20 cellular contexts compared by ENCODE assay signal in genomic region chr1:190762325-190762724, GRCh38.
DNase-seq lines count a peak whose midpoint lies in the region; ATAC-seq, FAIRE-seq and TF ChIP-seq lines count a peak whose summit lies in the region.
"Had no signal": no experiment of that assay in that cellular context is flagged by ENCODE, and none has a peak within 500 bp of the region (broad histone marks: within the 10 kb centered on the region; RNA-seq: fewer than 3 reads in every experiment).

No MANE protein-coding gene starts in this region.

- H3K4me1 ChIP-seq in HepG2 (ENCODE audit: insufficient read depth, low read length): no peaks in the 10 kb centered on the region
- H3K4me1 ChIP-seq in right lobe of liver: no peaks in the 10 kb centered on the region
- H3K4me1 ChIP-seq in HCT116 (ENCODE audit: control insufficient read depth in 1 of 2, insufficient read depth in 2 of 2, low read length in 2 of 2): no peaks in the 10 kb centered on the region
- H3K4me1 ChIP-seq: BE2C, BLaER1 had no signal

- CTCF ChIA-PET in HepG2 (lab: Yijun Ruan, JAX; ENCODE audit: low intra/inter-chr PET ratio, low total read pairs) (no interaction called here), HCT116 (lab: Charles Lee) (no interaction called here)

- H3K9me3 ChIP-seq in HepG2 (ENCODE audit: low read length): no peaks in the 10 kb centered on the region
- H3K9me3 ChIP-seq in right lobe of liver: no peaks in the 10 kb centered on the region
- H3K9me3 ChIP-seq in HCT116 (ENCODE audit: control insufficient read depth in 1 of 2, insufficient read depth in 1 of 2, low read depth in 1 of 2, low read length in 2 of 2): no peaks in the 10 kb centered on the region
- no peaks in the 10 kb centered on the region for H3K9me3 ChIP-seq in SU-DHL-6 (ENCODE audit: insufficient read depth, low read length)
- H3K9me3 ChIP-seq: BE2C, BLaER1 had no signal

- H4K20me1 ChIP-seq in HepG2 (ENCODE audit: insufficient read depth, low read length) (no peaks in the 10 kb centered on the region), HCT116 (ENCODE audit: insufficient read depth) (no peaks in the 10 kb centered on the region), SU-DHL-6 (ENCODE audit: low read depth, low read length) (no peaks in the 10 kb centered on the region)
- H4K20me1 ChIP-seq: BLaER1 had no signal

- H3K27ac ChIP-seq in HepG2 (ENCODE audit: extremely low read length, insufficient read depth, low read length) (no peak overlapping the region), right lobe of liver (no peak overlapping the region), HCT116 (ENCODE audit: low read depth, low read length) (no peak overlapping the region), SU-DHL-6 (ENCODE audit: low read depth, low read length) (no peak overlapping the region)
- H3K27ac ChIP-seq: 22Rv1, BLaER1 had no signal

- H2AFZ ChIP-seq in HepG2 (ENCODE audit: low read length): no peak overlapping the region
- peak overlapping the region; percentile 28 for H2AFZ ChIP-seq in HCT116 (ENCODE audit: low read depth, low read length, poor library complexity, severe bottlenecking)
- H2AFZ ChIP-seq in SU-DHL-6 (ENCODE audit: low read depth, low read length, severe bottlenecking): peak overlapping the region; percentile 9

- TF ChIP-seq EP300 in HepG2 (IDR thresholded peaks at IDR 0.05; ENCODE audit: low read depth in 2 of 2, low read length in 2 of 2): no peak
- no peak for TF ChIP-seq EP300 in HepG2 (CRISPR knock-in tag; IDR thresholded peaks at IDR 0.05; ENCODE audit: borderline replicate concordance)

- TF ChIP-seq CTCF in HepG2 (CRISPR knock-in tag; IDR thresholded peaks at IDR 0.05) (no peak), right lobe of liver (IDR thresholded peaks at IDR 0.05) (no peak), HCT116 (IDR thresholded peaks at IDR 0.05 in 2 of 3, conservative IDR thresholded peaks at IDR 0.05 in 1 of 3; ENCODE audit: borderline replicate concordance in 1 of 3, insufficient read depth in 1 of 3, low read depth in 2 of 3, low read length in 2 of 3) (no peak), SU-DHL-6 (IDR thresholded peaks at IDR 0.05; ENCODE audit: insufficient read depth, low read length, poor library complexity, severe bottlenecking) (no peak)

- no peaks in the 10 kb centered on the region for H3K79me2 ChIP-seq in HepG2 (ENCODE audit: insufficient read depth, low read length)
- no peaks in the 10 kb centered on the region for H3K79me2 ChIP-seq in HCT116 (ENCODE audit: insufficient read depth, low read length)
- no peaks in the 10 kb centered on the region for H3K79me2 ChIP-seq in SU-DHL-6 (ENCODE audit: insufficient read depth, low read length)

- WGBS in HepG2 (ENCODE audit: low lambda C conversion rate): 1% methylated on average over 3 of the region's 3 CpGs
- WGBS in right lobe of liver (ENCODE audit: insufficient coverage, low coverage, low lambda C conversion rate, missing lambda C conversion rate): 40% methylated on average over 3 of the region's 3 CpGs

- H3K9me2 ChIP-seq in HCT116 (ENCODE audit: insufficient read depth): no peaks in the 10 kb centered on the region
- H3K9me2 ChIP-seq in SU-DHL-6 (replicated peaks; ENCODE audit: insufficient read depth, low read length): no peaks in the 10 kb centered on the region

- DNase-seq in HepG2 (ENCODE audit: low spot score) (no peak), right lobe of liver (no peak), HCT116 (ENCODE audit: low read depth, low spot score) (no peak)
- DNase-seq: ACHN; BE2C; C1 segment of cervical spinal cord; CD4-positive, alpha-beta memory T cell; CD4-positive, CD25-positive, alpha-beta regulatory T cell; CD8-positive, alpha-beta memory T cell; COR-L47; DMS79 treated with DMSO at 0.1 percent for 48 hours; GF-D8 had no signal

- H3K27me3 ChIP-seq in HepG2 (ENCODE audit: control insufficient read depth in 1 of 2, insufficient read depth in 2 of 2, low read length in 2 of 2): no peaks in the 10 kb centered on the region
- H3K27me3 ChIP-seq in right lobe of liver: no peaks in the 10 kb centered on the region
- H3K27me3 ChIP-seq in HCT116 (ENCODE audit: insufficient read depth, low read length): no peaks in the 10 kb centered on the region
- H3K27me3 ChIP-seq in SU-DHL-6 (ENCODE audit: low read length): no peaks in the 10 kb centered on the region
- H3K27me3 ChIP-seq: BE2C, BLaER1 had no signal

- H3K9ac ChIP-seq in HepG2 (ENCODE audit: insufficient read depth, low read depth, low read length) (no peak overlapping the region), HCT116 (ENCODE audit: low read length) (no peak overlapping the region), SU-DHL-6 (ENCODE audit: low read length) (no peak overlapping the region)
- H3K9ac ChIP-seq: BLaER1 had no signal

- no peaks in the 10 kb centered on the region for H3K36me3 ChIP-seq in HepG2 (replicated peaks in 1 of 2; ENCODE audit: control insufficient read depth in 1 of 2, insufficient read depth in 2 of 2, low read length in 2 of 2)
- no peaks in the 10 kb centered on the region for H3K36me3 ChIP-seq in right lobe of liver
- H3K36me3 ChIP-seq in HCT116 (ENCODE audit: control insufficient read depth in 1 of 2, insufficient read depth in 2 of 2, low read length in 2 of 2): no peaks in the 10 kb centered on the region
- H3K36me3 ChIP-seq in SU-DHL-6 (ENCODE audit: low read length): no peaks in the 10 kb centered on the region
- H3K36me3 ChIP-seq: BE2C, BLaER1 had no signal

- FAIRE-seq in HepG2 (lab: Jason Lieb, UNC): no peak
- FAIRE-seq: G401.6, GM12891 had no signal

- intact Hi-C loops in HepG2 (cut with micrococcal nuclease; ENCODE audit: unreplicated experiment) (no loop called here), right lobe of liver (cut with DNase I) (no loop called here), HCT116 (cut with micrococcal nuclease) (no loop called here)

- H3K4me3 ChIP-seq in HepG2 (replicated peaks in 1 of 3; ENCODE audit: insufficient read depth in 1 of 3, low read depth in 2 of 3, low read length in 3 of 3) (no peak overlapping the region), right lobe of liver (no peak overlapping the region), HCT116 (replicated peaks in 1 of 2; ENCODE audit: low read depth in 1 of 2, low read length in 2 of 2) (no peak overlapping the region), SU-DHL-6 (ENCODE audit: insufficient read depth, low read length, poor library complexity, severe bottlenecking) (no peak overlapping the region)
- H3K4me3 ChIP-seq: BLaER1 had no signal

- H3F3A ChIP-seq in SU-DHL-6 (ENCODE audit: insufficient read depth): no peaks in the 10 kb centered on the region

- ATAC-seq in HepG2 (no peak), right lobe of liver (no peak), HCT116 (no peak), HG03045 (IDR thresholded peaks at IDR 0.05; ENCODE audit: unreplicated experiment) (no peak), GM18520 (IDR thresholded peaks at IDR 0.05; ENCODE audit: unreplicated experiment) (no peak), GM21825 (IDR thresholded peaks at IDR 0.05; ENCODE audit: unreplicated experiment) (no peak)

- POLR2A ChIA-PET in HepG2 (lab: Yijun Ruan, JAX) (no interaction called here), HCT116 (lab: Charles Lee) (no interaction called here)

- in situ Hi-C loops in HepG2 (cut with HindIII; ENCODE audit: extremely low pct_ligation_motif_present, low pct_unique_long_range_greater_than_20kb): no loop called here

- RAD21 ChIA-PET in HCT116 (lab: Charles Lee; ENCODE audit: low non-redundant PET in 1 of 2, low total read pairs in 2 of 2, uncharacterized antibody in 2 of 2, unreplicated experiment in 2 of 2): no interaction called here

- TF ChIP-seq RAD21 in HepG2 (CRISPR knock-in tag; IDR thresholded peaks at IDR 0.05) (no peak), HCT116 (IDR thresholded peaks at IDR 0.05; ENCODE audit: low read depth) (no peak)

- BruUV-seq in HepG2 (replicated peaks; lab: Mats Ljungman, UMichigan) (no TSS peak), HCT116 (replicated peaks; lab: Mats Ljungman, UMichigan) (no TSS peak)

- H3K4me2 ChIP-seq in HepG2 (ENCODE audit: low read depth, low read length): no peak overlapping the region
- H3K4me2 ChIP-seq in HCT116 (ENCODE audit: low read length): no peak overlapping the region
- H3K4me2 ChIP-seq in SU-DHL-6 (ENCODE audit: low read depth, low read length, poor library complexity, severe bottlenecking): no peak overlapping the region
- H3K4me2 ChIP-seq: BLaER1 had no signal

- no peak for TF ChIP-seq POLR2A in HepG2 (IDR thresholded peaks at IDR 0.05; ENCODE audit: insufficient read depth in 1 of 2, low read depth in 2 of 2, low read length in 2 of 2)
- TF ChIP-seq POLR2A in right lobe of liver (IDR thresholded peaks at IDR 0.05): no peak
- TF ChIP-seq POLR2A in HCT116 (IDR thresholded peaks at IDR 0.05; ENCODE audit: borderline replicate concordance, extremely low read depth, insufficient read depth, insufficient read length): no peak

TF ChIP-seq in HepG2, 621 proteins besides CTCF, POLR2A, EP300 and RAD21:
- no peak for TF ChIP-seq NFRKB (IDR thresholded peaks at IDR 0.05)
- peak; percentile 53 for TF ChIP-seq MAFF (IDR thresholded peaks at IDR 0.05; ENCODE audit: low read depth, low read length)
- no peak for TF ChIP-seq NFYC (CRISPR knock-in tag; IDR thresholded peaks at IDR 0.05)
- no peak for TF ChIP-seq HNF4G (IDR thresholded peaks at IDR 0.05; ENCODE audit: borderline replicate concordance, low read depth, low read length)
- no peak for TF ChIP-seq HNF4G (CRISPR knock-in tag; IDR thresholded peaks at IDR 0.05; ENCODE audit: borderline replicate concordance, low read depth)
- no peak for TF ChIP-seq ZNF788 (CRISPR knock-in tag; IDR thresholded peaks at IDR 0.05; ENCODE audit: borderline replicate concordance)
- TF ChIP-seq MAFK (conservative IDR thresholded peaks at IDR 0.05 in 1 of 2, IDR thresholded peaks at IDR 0.05 in 1 of 2; ENCODE audit: low read length in 2 of 2): peak; percentile 52 to 71; a peak in 3 of 4 replicates
- no peak for TF ChIP-seq XRCC5 (optimal IDR thresholded peaks at IDR 0.05; ENCODE audit: low read length)

TF ChIP-seq in HCT116, 20 proteins besides CTCF, POLR2A, EP300 and RAD21:
- TF ChIP-seq ZNF274 (IDR thresholded peaks at IDR 0.05; ENCODE audit: low read depth, low read length) (no peak), ATF3 (IDR thresholded peaks at IDR 0.05) (no peak), ZFX (IDR thresholded peaks at IDR 0.05) (no peak), TCF7L2 (IDR thresholded peaks at IDR 0.05; ENCODE audit: borderline replicate concordance, extremely low read depth, insufficient read depth, insufficient read length) (no peak)
